In genomic region chr14:68250950-68251765, GRCh38 we compare ENCODE assay signal across 10 cellular contexts.
DNase-seq lines count a peak whose midpoint lies in the region; ATAC-seq and TF ChIP-seq lines count a peak whose summit lies in the region.
"Had no signal": no experiment of that assay in that cellular context is flagged by ENCODE, and none has a peak within 500 bp of the region (broad histone marks: within the 10 kb centered on the region; RNA-seq: fewer than 3 reads in every experiment).

No MANE protein-coding gene starts in this region.

- H3K4me2 ChIP-seq in MM.1S (ENCODE audit: low read depth, low read length) = no peak overlapping the region

- no peak overlapping the region for H3K4me3 ChIP-seq in GM06990 (replicated peaks; ENCODE audit: low read depth, low read length)
- no peak overlapping the region for H3K4me3 ChIP-seq in MM.1S (ENCODE audit: low read length)
- no peak overlapping the region for H3K4me3 ChIP-seq in duodenal mucosa (ENCODE audit: low read depth in 1 of 2, low read length in 2 of 2)
- no peak overlapping the region for H3K4me3 ChIP-seq in psoas muscle

- H3K4me1 ChIP-seq in MM.1S (ENCODE audit: low read length) = no peaks in the 10 kb centered on the region
- H3K4me1 ChIP-seq in duodenal mucosa (ENCODE audit: control insufficient read depth in 1 of 2, insufficient read depth in 2 of 2, low read length in 2 of 2) = peaks cover 27 to 52% of the 10 kb centered on the region in 2 donors
- H3K4me1 ChIP-seq in psoas muscle = peaks cover 51% of the 10 kb centered on the region

- no peaks in the 10 kb centered on the region for H3K36me3 ChIP-seq in GM06990 (ENCODE audit: control insufficient read depth, insufficient read depth, low read length)
- H3K36me3 ChIP-seq in MM.1S (replicated peaks; ENCODE audit: insufficient read depth, low read length) = no peaks in the 10 kb centered on the region
- no peaks in the 10 kb centered on the region for H3K36me3 ChIP-seq in duodenal mucosa (ENCODE audit: control insufficient read depth in 1 of 2, insufficient read depth in 2 of 2, low read length in 2 of 2)
- no peaks in the 10 kb centered on the region for H3K36me3 ChIP-seq in psoas muscle (ENCODE audit: insufficient read depth in 1 of 2, low read depth in 1 of 2)

- no peak overlapping the region for H3K9ac ChIP-seq in MM.1S (ENCODE audit: low read length)
- H3K9ac ChIP-seq in duodenal mucosa (ENCODE audit: low read depth in 1 of 2, low read length in 2 of 2) = no peak overlapping the region

- H3K4me3 Mint-ChIP-seq in immature natural killer cell = no peak overlapping the region
- H3K4me3 Mint-ChIP-seq: activated CD4-positive, alpha-beta memory T cell treated with anti-CD3 and anti-CD28 coated beads, Interleukin-2, amount 10 ng/mL, durations not matched to agents 7 days and 5 days had no signal

- TF ChIP-seq CTCF in GM06990 (IDR thresholded peaks at IDR 0.05; ENCODE audit: insufficient read depth, low read length, poor library complexity, severe bottlenecking) (peak; percentile 32), MM.1S (IDR thresholded peaks at IDR 0.05; ENCODE audit: low read length) (no peak), psoas muscle (IDR thresholded peaks at IDR 0.05) (no peak)

- H3K9me2 ChIP-seq in MM.1S (replicated peaks; ENCODE audit: insufficient read depth, low read length) = no peaks in the 10 kb centered on the region

- H3K27me3 Mint-ChIP-seq in immature natural killer cell (ENCODE audit: low read depth in 3 of 3) = peaks cover 0 to 6% (median 0%) of the 10 kb centered on the region in 3 donors
- H3K27me3 Mint-ChIP-seq: activated CD4-positive, alpha-beta memory T cell treated with anti-CD3 and anti-CD28 coated beads, Interleukin-2, amount 10 ng/mL, durations not matched to agents 7 days and 5 days had no signal

- H3F3A ChIP-seq in MM.1S (ENCODE audit: insufficient read depth, low read length) = no peaks in the 10 kb centered on the region

- H3K9me3 Mint-ChIP-seq in immature natural killer cell = no peaks in the 10 kb centered on the region
- H3K9me3 Mint-ChIP-seq: activated CD4-positive, alpha-beta memory T cell treated with anti-CD3 and anti-CD28 coated beads, Interleukin-2, amount 10 ng/mL, durations not matched to agents 7 days and 5 days had no signal

- intact Hi-C loops in psoas muscle (cut with DNase I) = no loop called here

- ATAC-seq in psoas muscle (no peak), HG02588 (IDR thresholded peaks at IDR 0.05; ENCODE audit: unreplicated experiment) (no peak), HG03139 (IDR thresholded peaks at IDR 0.05; ENCODE audit: unreplicated experiment) (no peak)

- H4K20me1 ChIP-seq in MM.1S (ENCODE audit: insufficient read depth, low read length) = no peaks in the 10 kb centered on the region

- peak overlapping the region in 3 of 6 donors; percentile 2 to 46 (median 36) for H3K27ac Mint-ChIP-seq in immature natural killer cell
- H3K27ac Mint-ChIP-seq: activated CD4-positive, alpha-beta memory T cell treated with anti-CD3 and anti-CD28 coated beads, Interleukin-2, amount 10 ng/mL, durations not matched to agents 7 days and 5 days had no signal

- peaks cover 19 to 51% of the 10 kb centered on the region in 2 donors for H3K4me1 Mint-ChIP-seq in immature natural killer cell

- H3K27ac ChIP-seq in MM.1S (ENCODE audit: low read length) = no peak overlapping the region
- peak overlapping the region; percentile 42 for H3K27ac ChIP-seq in duodenal mucosa (ENCODE audit: low read depth, low read length)
- H3K27ac ChIP-seq in psoas muscle = peak overlapping the region; percentile 89

- WGBS in psoas muscle, 3 donors = 45 to 57% (median 50%) methylated on average over 4 of the region's 4 CpGs

- DNase-seq in GM06990 (ENCODE audit: extremely low read depth, insufficient read length) (no peak), MM.1S (peak; percentile 8), psoas muscle (no peak), immature natural killer cell (no peak)
- no peak for DNase-seq in stimulated activated CD4-positive, alpha-beta T cell treated with anti-CD3 and anti-CD28 coated beads, Interleukin-2, amount 100 ng/mL, for 24 hours
- DNase-seq: activated CD4-positive, alpha-beta memory T cell treated with anti-CD3 and anti-CD28 coated beads, Interleukin-2, amount 10 ng/mL, durations not matched to agents 7 days and 5 days; Kasumi-1 had no signal

- no peak overlapping the region for H2AFZ ChIP-seq in MM.1S (ENCODE audit: low read length)

- H3K27me3 ChIP-seq in GM06990 (replicated peaks; ENCODE audit: control insufficient read depth, insufficient read depth, low read length) (no peaks in the 10 kb centered on the region), MM.1S (replicated peaks; ENCODE audit: insufficient read depth, low read length) (no peaks in the 10 kb centered on the region), duodenal mucosa (ENCODE audit: control insufficient read depth in 1 of 2, insufficient read depth in 2 of 2, low read length in 2 of 2) (no peaks in the 10 kb centered on the region), psoas muscle (ENCODE audit: insufficient read depth in 3 of 3, low read length in 2 of 3) (no peaks in the 10 kb centered on the region)

- no peaks in the 10 kb centered on the region for H3K79me2 ChIP-seq in MM.1S (ENCODE audit: low read length)

- H3K9me3 ChIP-seq in MM.1S (replicated peaks; ENCODE audit: insufficient read depth, low read length) = no peaks in the 10 kb centered on the region
- no peaks in the 10 kb centered on the region for H3K9me3 ChIP-seq in duodenal mucosa (ENCODE audit: control insufficient read depth in 1 of 2, low read length in 2 of 2)
- no peaks in the 10 kb centered on the region for H3K9me3 ChIP-seq in psoas muscle

- no peaks in the 10 kb centered on the region for H3K36me3 Mint-ChIP-seq in immature natural killer cell
